1 cellular context compared by ENCODE assay signal in genomic region chr1:156859523-156860112, GRCh38.
TF ChIP-seq lines count a peak whose summit lies in the region.

No MANE protein-coding gene starts in this region.

TF ChIP-seq in IMR-90, 13 proteins besides CTCF, POLR2A, EP300 and RAD21 (continued from another document):
- TF ChIP-seq MAFK (IDR thresholded peaks at IDR 0.05; ENCODE audit: low read depth, low read length): no peak
- TF ChIP-seq RCOR1 (IDR thresholded peaks at IDR 0.05; ENCODE audit: insufficient replicate concordance, low read length): no peak
- no peak for TF ChIP-seq SMC3 (IDR thresholded peaks at IDR 0.05; ENCODE audit: low read depth, low read length)
- no peak for TF ChIP-seq USF2 (IDR thresholded peaks at IDR 0.05; ENCODE audit: low read depth, low read length)
- TF ChIP-seq RFX5 (IDR thresholded peaks at IDR 0.05; ENCODE audit: low read depth, low read length): no peak
- no peak for TF ChIP-seq FOS (IDR thresholded peaks at IDR 0.05; ENCODE audit: low read depth, low read length)
